Comparison of ENCODE assay signal across 1 cellular context in genomic region chr19:4516199-4516938, GRCh38.
TF ChIP-seq lines count a peak whose summit lies in the region.

No MANE protein-coding gene starts in this region.

TF ChIP-seq in GM23338, 12 proteins besides CTCF, POLR2A, EP300 and RAD21:
- no peak for TF ChIP-seq ZNF462 (CRISPR knock-in tag; IDR thresholded peaks at IDR 0.05)
- TF ChIP-seq EZH2phosphoT487 (IDR thresholded peaks at IDR 0.05; ENCODE audit: unreplicated experiment) = no peak
- no peak for TF ChIP-seq NANOG (IDR thresholded peaks at IDR 0.05; ENCODE audit: borderline replicate concordance)
- no peak for TF ChIP-seq JUNB (IDR thresholded peaks at IDR 0.05; ENCODE audit: unreplicated experiment)
- TF ChIP-seq POLR2AphosphoS5 (IDR thresholded peaks at IDR 0.05; ENCODE audit: low read depth) = no peak
- no peak for TF ChIP-seq ZNF331 (CRISPR knock-in tag; IDR thresholded peaks at IDR 0.05; ENCODE audit: low read depth)
- TF ChIP-seq, protein P1, sequence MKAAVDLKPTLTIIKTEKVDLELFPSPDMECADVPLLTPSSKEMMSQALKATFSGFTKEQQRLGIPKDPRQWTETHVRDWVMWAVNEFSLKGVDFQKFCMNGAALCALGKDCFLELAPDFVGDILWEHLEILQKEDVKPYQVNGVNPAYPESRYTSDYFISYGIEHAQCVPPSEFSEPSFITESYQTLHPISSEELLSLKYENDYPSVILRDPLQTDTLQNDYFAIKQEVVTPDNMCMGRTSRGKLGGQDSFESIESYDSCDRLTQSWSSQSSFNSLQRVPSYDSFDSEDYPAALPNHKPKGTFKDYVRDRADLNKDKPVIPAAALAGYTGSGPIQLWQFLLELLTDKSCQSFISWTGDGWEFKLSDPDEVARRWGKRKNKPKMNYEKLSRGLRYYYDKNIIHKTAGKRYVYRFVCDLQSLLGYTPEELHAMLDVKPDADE (IDR thresholded peaks at IDR 0.05) = no peak
- TF ChIP-seq EZH2 (IDR thresholded peaks at IDR 0.05; ENCODE audit: low read depth, unreplicated experiment) = no peak
- no peak for TF ChIP-seq CREB1 (CRISPR knock-in tag; IDR thresholded peaks at IDR 0.05; ENCODE audit: low read depth)
